ENCODE assay signal across 20 cellular contexts in genomic region chr1:204528677-204529076, GRCh38.
"Had no signal": no experiment of that assay in that cellular context is flagged by ENCODE, and none has a peak within 500 bp of the region (broad histone marks: within the 10 kb centered on the region; RNA-seq: fewer than 3 reads in every experiment).

No MANE protein-coding gene starts in this region.

- H3K27me3 ChIP-seq: suprapubic skin, transverse colon had no signal

- H3K9me3 ChIP-seq: lower lobe of right lung, mucosa of descending colon, suprapubic skin, transverse colon had no signal

- H3K4me1 ChIP-seq: lower lobe of right lung, transverse colon had no signal

- ATAC-seq: activated CD8-positive, alpha-beta memory T cell treated with anti-CD3 and anti-CD28 coated beads, Interleukin-2, amount 10 ng/mL, durations not matched to agents 7 days and 5 days; effector memory CD8-positive, alpha-beta T cell; esophagus mucosa had no signal

- DNase-seq: activated CD4-positive, alpha-beta memory T cell treated with anti-CD3 and anti-CD28 coated beads, Interleukin-2, amount 10 ng/mL, durations not matched to agents 7 days and 5 days; activated CD4-positive, alpha-beta T cell treated with anti-CD3 and anti-CD28 coated beads for 48 hours; activated CD4-positive, CD25-positive, alpha-beta regulatory T cell; activated CD8-positive, alpha-beta memory T cell treated with anti-CD3 and anti-CD28 coated beads, Interleukin-2, amount 10 ng/mL, durations not matched to agents 7 days and 5 days; activated gamma-delta T cell treated with Interleukin-2 at 50 U/mL for 16 hours; activated T-cell treated with anti-CD3 and anti-CD28 coated beads for 4 hours; effector memory CD8-positive, alpha-beta T cell; foreskin melanocyte; glutamatergic neuron; hypothalamus; lower lobe of right lung; mesendoderm; mucosa of descending colon; naive B cell; posterior cingulate gyrus; stimulated activated CD4-positive, alpha-beta T cell treated with anti-CD3 and anti-CD28 coated beads, Interleukin-1b, Interleukin-23, amount 100 ng/mL, for 48 hours; stimulated activated naive CD8-positive, alpha-beta T cell treated with anti-CD3 and anti-CD28 coated beads, Interleukin-15, amount 100 ng/mL, for 72 hours; transverse colon had no signal

- H3K4me3 ChIP-seq: lower lobe of right lung, mucosa of descending colon, suprapubic skin, transverse colon had no signal

- H3K27ac ChIP-seq: lower lobe of right lung, suprapubic skin, transverse colon had no signal
